ENCODE assay signal across 1 cellular context in genomic region chr10:3074145-3074665, GRCh38.
TF ChIP-seq lines count a peak whose summit lies in the region.

No MANE protein-coding gene starts in this region.

TF ChIP-seq in K562, 482 proteins besides CTCF, POLR2A, EP300 and RAD21 (continued from another document and continues in another):
- peak; percentile 56; the same call in 1 of the 2 replicates for TF ChIP-seq CTBP1 (IDR thresholded peaks at IDR 0.05; ENCODE audit: borderline replicate concordance)
- TF ChIP-seq FOXP1 (CRISPR knock-in tag; IDR thresholded peaks at IDR 0.05) = 0 out of 2 replicates have a peak, but pooled peaks have one; percentile 50
- peak in 1 of 2 experiments; percentile 59; a peak in 1 of 4 replicates for TF ChIP-seq RCOR1 (IDR thresholded peaks at IDR 0.05; ENCODE audit: borderline replicate concordance in 1 of 2, low read depth in 2 of 2, low read length in 2 of 2)
- no peak for TF ChIP-seq DEAF1 (CRISPR knock-in tag; IDR thresholded peaks at IDR 0.05)
- no peak for TF ChIP-seq ELF2 (CRISPR knock-in tag; IDR thresholded peaks at IDR 0.05)
- TF ChIP-seq USF2 (CRISPR knock-in tag; IDR thresholded peaks at IDR 0.05) = peak; percentile 5; the same call in 1 of the 2 replicates
- peak; percentile 35 to 55 for TF ChIP-seq E2F6 (IDR thresholded peaks at IDR 0.05; ENCODE audit: borderline replicate concordance in 1 of 2, extremely low read depth in 1 of 2, insufficient read depth in 1 of 2, insufficient read length in 1 of 2, low read depth in 1 of 2, low read length in 1 of 2, poor library complexity in 1 of 2, severe bottlenecking in 1 of 2)
- TF ChIP-seq E2F8 (IDR thresholded peaks at IDR 0.05; ENCODE audit: low read depth, partially characterized antibody) = no peak
- no peak for TF ChIP-seq PHB (CRISPR knock-in tag; IDR thresholded peaks at IDR 0.05)
- TF ChIP-seq KDM1A (IDR thresholded peaks at IDR 0.05) = peak in 1 of 2 experiments; percentile 43; a peak in 1 of 4 replicates
- TF ChIP-seq HMG20A (CRISPR knock-in tag; conservative IDR thresholded peaks at IDR 0.05) = no peak
- no peak for TF ChIP-seq ZNF444 (CRISPR knock-in tag; IDR thresholded peaks at IDR 0.05)
- TF ChIP-seq SOX6 (IDR thresholded peaks at IDR 0.05) = 0 out of 2 replicates have a peak, but pooled peaks have one; percentile 25
- TF ChIP-seq ZBTB2 (IDR thresholded peaks at IDR 0.05) = peak; percentile 58; the same call in 1 of the 2 replicates
- TF ChIP-seq MNT (conservative IDR thresholded peaks at IDR 0.05) = peak; percentile 58 to 76; a peak in 3 of 4 replicates
- TF ChIP-seq SIN3A (IDR thresholded peaks at IDR 0.05; ENCODE audit: borderline replicate concordance in 2 of 2, control insufficient read depth in 1 of 2, low read depth in 2 of 2, low read length in 2 of 2) = no peak
- no peak for TF ChIP-seq CSDE1 (IDR thresholded peaks at IDR 0.05)
- TF ChIP-seq GMEB1 (CRISPR knock-in tag; IDR thresholded peaks at IDR 0.05) = no peak
- TF ChIP-seq BMI1 (IDR thresholded peaks at IDR 0.05; ENCODE audit: low read length) = no peak
- peak; percentile 81 for TF ChIP-seq NR2C1 (IDR thresholded peaks at IDR 0.05)
- peak; percentile 77 for TF ChIP-seq NR2C1 (tag; IDR thresholded peaks at IDR 0.05)
- TF ChIP-seq SIX5 (IDR thresholded peaks at IDR 0.05; ENCODE audit: borderline replicate concordance in 1 of 2, insufficient read depth in 1 of 2, low read depth in 1 of 2, low read length in 2 of 2) = no peak
- TF ChIP-seq TCF3 (CRISPR knock-in tag; IDR thresholded peaks at IDR 0.05) = peak; percentile 89
- TF ChIP-seq TCF7L2 (IDR thresholded peaks at IDR 0.05; ENCODE audit: low read depth, low read length) = no peak
- TF ChIP-seq MAZ (CRISPR knock-in tag; conservative IDR thresholded peaks at IDR 0.05 in 1 of 2, IDR thresholded peaks at IDR 0.05 in 1 of 2) = 0 out of 4 replicates have a peak, but pooled peaks of 1 of the 2 experiments have one; percentile 27
- TF ChIP-seq ZKSCAN1 (IDR thresholded peaks at IDR 0.05; ENCODE audit: low read depth, low read length) = no peak
- TF ChIP-seq CCNT2 (IDR thresholded peaks at IDR 0.05; ENCODE audit: borderline replicate concordance, extremely low read depth, insufficient read length, low read depth, low read length) = peak; percentile 30
- TF ChIP-seq HNRNPUL1 (IDR thresholded peaks at IDR 0.05; ENCODE audit: low read length) = no peak
- TF ChIP-seq BCL6 (CRISPR knock-in tag; IDR thresholded peaks at IDR 0.05) = no peak
- no peak for TF ChIP-seq SMARCB1 (IDR thresholded peaks at IDR 0.05; ENCODE audit: insufficient read length, low read depth)
- peak; percentile 91 for TF ChIP-seq NCOR1 (IDR thresholded peaks at IDR 0.05)
- TF ChIP-seq ZBTB43 (CRISPR knock-in tag; IDR thresholded peaks at IDR 0.05) = no peak
- no peak for TF ChIP-seq ETS2 (tag; IDR thresholded peaks at IDR 0.05; ENCODE audit: borderline replicate concordance, poor library complexity, severe bottlenecking)
- peak; percentile 61 for TF ChIP-seq MTA2 (IDR thresholded peaks at IDR 0.05; ENCODE audit: low read depth)
- no peak for TF ChIP-seq ZNF174 (CRISPR knock-in tag; IDR thresholded peaks at IDR 0.05)
- TF ChIP-seq E2F3 (CRISPR knock-in tag; IDR thresholded peaks at IDR 0.05) = no peak
- TF ChIP-seq BRD4 (IDR thresholded peaks at IDR 0.05) = no peak
- no peak for TF ChIP-seq POLR2G (IDR thresholded peaks at IDR 0.05; ENCODE audit: low read depth, low read length)
- no peak for TF ChIP-seq ZNF239 (CRISPR knock-in tag; IDR thresholded peaks at IDR 0.05)
- TF ChIP-seq LCOR (CRISPR knock-in tag; IDR thresholded peaks at IDR 0.05) = no peak
- TF ChIP-seq ZNF12 (CRISPR knock-in tag; IDR thresholded peaks at IDR 0.05) = 0 out of 2 replicates have a peak, but pooled peaks have one; percentile 30
- TF ChIP-seq CUX1 (CRISPR knock-in tag; IDR thresholded peaks at IDR 0.05) = 0 out of 2 replicates have a peak, but pooled peaks have one; percentile 25
- TF ChIP-seq VEZF1 (CRISPR knock-in tag; IDR thresholded peaks at IDR 0.05) = peak; percentile 36; the same call in 1 of the 2 replicates
